8 cellular contexts compared by ENCODE assay signal in genomic region chr10:93593749-93594148, GRCh38. TPM values are rescaled to one million over a fixed set of nuclear protein-coding genes. Genes with fewer than 3 reads are reported as not detected.
"Had no signal": no experiment of that assay in that cellular context is flagged by ENCODE, and none has a peak within 500 bp of the region (broad histone marks: within the 10 kb centered on the region; RNA-seq: fewer than 3 reads in every experiment).

No MANE protein-coding gene starts in this region.

- H3K4me3 Mint-ChIP-seq: H9, IgD-negative memory B cell had no signal

- FAIRE-seq: H54, HTR-8/SVneo had no signal

- H3K36me3 Mint-ChIP-seq: IgD-negative memory B cell had no signal

- H3K9me3 Mint-ChIP-seq: H9, IgD-negative memory B cell had no signal

- H2AFZ ChIP-seq: GM23248 had no signal

- H3K4me3 ChIP-seq: GM23248 had no signal

- H3K9ac ChIP-seq: GM23248 had no signal

- H3K27ac Mint-ChIP-seq: H9, IgD-negative memory B cell had no signal

- DNase-seq: GM23248, GOT3, H9, HCEC 1CT had no signal

- H3K27ac ChIP-seq: GM23248 had no signal

- H3K4me1 Mint-ChIP-seq: IgD-negative memory B cell had no signal

RNA-seq across cellular contexts. Expression of gene RBP4, which starts 7.3 kb away (rescaled TPM):
- total RNA-seq: GM23248, H9 had no signal
- polyA plus RNA-seq: IgD-negative memory B cell had no signal

RNA-seq across cellular contexts. Expression of gene PDE6C, which starts 18.6 kb away (rescaled TPM):
- total RNA-seq: GM23248, H9, HT-29 had no signal
- polyA plus RNA-seq: GM23248, IgD-negative memory B cell had no signal

RNA-seq across cellular contexts. Expression of gene FFAR4, which starts 27.3 kb away (rescaled TPM):
- total RNA-seq: GM23248, H9 had no signal
- polyA plus RNA-seq: GM23248, IgD-negative memory B cell had no signal
